Comparison of ENCODE assay signal across 34 cellular contexts in genomic region chr18:7772496-7772861, GRCh38.
"Had no signal": no experiment of that assay in that cellular context is flagged by ENCODE, and none has a peak within 500 bp of the region (broad histone marks: within the 10 kb centered on the region; RNA-seq: fewer than 3 reads in every experiment).

No MANE protein-coding gene starts in this region.

- ATAC-seq: activated CD8-positive, alpha-beta T cell treated with anti-CD3 and anti-CD28 coated beads for 36 hours; activated naive CD8-positive, alpha-beta T cell treated with anti-CD3 and anti-CD28 coated beads, Interleukin-2, amount 50 U/mL, for 24 hours; activated T-cell treated with anti-CD3 and anti-CD28 coated beads, Interleukin-2, amount 50 U/mL, for 4 hours; activated T-helper 17 cell treated with anti-CD3 and anti-CD28 coated beads, Interleukin-2, amount 50 U/mL, for 72 hours; foreskin keratinocyte; natural killer cell; SK-N-SH treated with all-trans-retinoic acid at 6 μM for 48 hours; stimulated activated memory B cell treated with anti-CD40 and anti-IgM and Interleukin-4, amounts not matched to agents 10 μg/mL and 1 μg/mL and 100 μg/mL, for 72 hours; T-helper 17 cell; upper lobe of right lung had no signal

- H3K4me1 Mint-ChIP-seq: activated CD4-positive, alpha-beta T cell treated with anti-CD3 and anti-CD28 coated beads, Interleukin-2, amount 10 ng/mL, durations not matched to agents 7 days and 5 days; activated naive CD4-positive, alpha-beta T cell treated with anti-CD3 and anti-CD28 coated beads, Interleukin-2, amount 50 U/mL, for 24 hours; activated naive CD8-positive, alpha-beta T cell treated with anti-CD3 and anti-CD28 coated beads, Interleukin-2, amount 50 U/mL, for 24 hours; activated T-helper 17 cell treated with anti-CD3 and anti-CD28 coated beads, Interleukin-2, amount 50 U/mL, for 72 hours; central memory CD8-positive, alpha-beta T cell; natural killer cell; stimulated activated memory B cell treated with anti-CD40 and anti-IgM and Interleukin-4, amounts not matched to agents 10 μg/mL and 1 μg/mL and 100 μg/mL, for 72 hours; T-helper 17 cell had no signal

- H3K36me3 ChIP-seq: esophagus squamous epithelium, left lung, sigmoid colon, stomach, tibial artery, upper lobe of right lung had no signal

- H3K9me3 ChIP-seq: esophagus squamous epithelium, heart right ventricle, left lung, sigmoid colon, stomach, tibial artery, upper lobe of right lung had no signal

- H3K4me1 ChIP-seq: esophagus squamous epithelium, foreskin keratinocyte, left lung, upper lobe of right lung had no signal

- H3K27ac Mint-ChIP-seq: activated CD4-positive, alpha-beta T cell treated with anti-CD3 and anti-CD28 coated beads, Interleukin-2, amount 10 ng/mL, durations not matched to agents 7 days and 5 days; activated CD8-positive, alpha-beta T cell treated with anti-CD3 and anti-CD28 coated beads for 36 hours; activated naive CD4-positive, alpha-beta T cell treated with anti-CD3 and anti-CD28 coated beads, Interleukin-2, amount 50 U/mL, for 24 hours; activated naive CD8-positive, alpha-beta T cell treated with anti-CD3 and anti-CD28 coated beads, Interleukin-2, amount 50 U/mL, for 24 hours; activated T-helper 17 cell treated with anti-CD3 and anti-CD28 coated beads, Interleukin-2, amount 50 U/mL, for 72 hours; natural killer cell; progenitor cell of endocrine pancreas; stimulated activated memory B cell treated with anti-CD40 and anti-IgM and Interleukin-4, amounts not matched to agents 10 μg/mL and 1 μg/mL and 100 μg/mL, for 72 hours; T-helper 17 cell had no signal

- H3K4me3 ChIP-seq: esophagus squamous epithelium, heart right ventricle, left lung, lung, sigmoid colon, stomach, tibial artery, upper lobe of right lung had no signal

- H3K9me3 Mint-ChIP-seq: activated CD4-positive, alpha-beta T cell treated with anti-CD3 and anti-CD28 coated beads, Interleukin-2, amount 10 ng/mL, durations not matched to agents 7 days and 5 days; activated CD8-positive, alpha-beta T cell treated with anti-CD3 and anti-CD28 coated beads for 36 hours; activated T-cell treated with anti-CD3 and anti-CD28 coated beads, Interleukin-2, amount 50 U/mL, for 4 hours; activated T-helper 17 cell treated with anti-CD3 and anti-CD28 coated beads, Interleukin-2, amount 50 U/mL, for 72 hours; central memory CD8-positive, alpha-beta T cell; stimulated activated memory B cell treated with anti-CD40 and anti-IgM and Interleukin-4, amounts not matched to agents 10 μg/mL and 1 μg/mL and 100 μg/mL, for 72 hours had no signal

- DNase-seq: activated CD4-positive, alpha-beta T cell treated with anti-CD3 and anti-CD28 coated beads for 1 hour; activated CD4-positive, alpha-beta T cell treated with anti-CD3 and anti-CD28 coated beads, Interleukin-2, amount 10 ng/mL, durations not matched to agents 7 days and 5 days; activated CD8-positive, alpha-beta T cell treated with anti-CD3 and anti-CD28 coated beads for 36 hours; activated gamma-delta T cell treated with Interleukin-2 at 50 U/mL for 16 hours; activated naive CD8-positive, alpha-beta T cell treated with anti-CD3 and anti-CD28 coated beads, Interleukin-2, amount 50 U/mL, for 24 hours; activated T-cell treated with anti-CD3 and anti-CD28 coated beads, Interleukin-2, amount 50 U/mL, for 4 hours; dermis blood vessel endothelial cell; effector CD4-positive, alpha-beta T cell; esophagus squamous epithelium; foreskin keratinocyte; heart right ventricle; kidney glomerular epithelial cell; left lung; mesendoderm; natural killer cell; retina; sigmoid colon; small intestine; stimulated activated CD4-positive, alpha-beta T cell treated with anti-CD3 and anti-CD28 coated beads, Interleukin-1b, Interleukin-23, amount 100 ng/mL, for 48 hours; stimulated activated CD4-positive, alpha-beta T cell treated with anti-CD3 and anti-CD28 coated beads, Interleukin-4, amount 100 ng/mL, for 4 hours; stimulated activated CD8-positive, alpha-beta memory T cell treated with anti-CD3 and anti-CD28 coated beads, Interleukin-4, amount 100 ng/mL, for 48 hours; stomach; T-helper 17 cell; T1000; tibial artery; upper lobe of right lung had no signal

- H3K4me3 Mint-ChIP-seq: activated CD4-positive, alpha-beta T cell treated with anti-CD3 and anti-CD28 coated beads, Interleukin-2, amount 10 ng/mL, durations not matched to agents 7 days and 5 days; activated CD8-positive, alpha-beta T cell treated with anti-CD3 and anti-CD28 coated beads for 36 hours; activated naive CD4-positive, alpha-beta T cell treated with anti-CD3 and anti-CD28 coated beads, Interleukin-2, amount 50 U/mL, for 24 hours; activated naive CD8-positive, alpha-beta T cell treated with anti-CD3 and anti-CD28 coated beads, Interleukin-2, amount 50 U/mL, for 24 hours; activated T-cell treated with anti-CD3 and anti-CD28 coated beads, Interleukin-2, amount 50 U/mL, for 4 hours; activated T-helper 17 cell treated with anti-CD3 and anti-CD28 coated beads, Interleukin-2, amount 50 U/mL, for 72 hours; central memory CD8-positive, alpha-beta T cell; natural killer cell; stimulated activated memory B cell treated with anti-CD40 and anti-IgM and Interleukin-4, amounts not matched to agents 10 μg/mL and 1 μg/mL and 100 μg/mL, for 72 hours; T-helper 17 cell had no signal

- H3K36me3 Mint-ChIP-seq: activated naive CD4-positive, alpha-beta T cell treated with anti-CD3 and anti-CD28 coated beads, Interleukin-2, amount 50 U/mL, for 24 hours; natural killer cell; stimulated activated memory B cell treated with anti-CD40 and anti-IgM and Interleukin-4, amounts not matched to agents 10 μg/mL and 1 μg/mL and 100 μg/mL, for 72 hours had no signal

- H3K27ac ChIP-seq: epithelial cell of prostate, esophagus squamous epithelium, foreskin keratinocyte, left lung, tibial artery, upper lobe of right lung had no signal

- H3K27me3 Mint-ChIP-seq: activated CD4-positive, alpha-beta T cell treated with anti-CD3 and anti-CD28 coated beads, Interleukin-2, amount 10 ng/mL, durations not matched to agents 7 days and 5 days; activated CD8-positive, alpha-beta T cell treated with anti-CD3 and anti-CD28 coated beads for 36 hours; activated naive CD4-positive, alpha-beta T cell treated with anti-CD3 and anti-CD28 coated beads, Interleukin-2, amount 50 U/mL, for 24 hours; activated naive CD8-positive, alpha-beta T cell treated with anti-CD3 and anti-CD28 coated beads, Interleukin-2, amount 50 U/mL, for 24 hours; activated T-helper 17 cell treated with anti-CD3 and anti-CD28 coated beads, Interleukin-2, amount 50 U/mL, for 72 hours; central memory CD8-positive, alpha-beta T cell; progenitor cell of endocrine pancreas; stimulated activated memory B cell treated with anti-CD40 and anti-IgM and Interleukin-4, amounts not matched to agents 10 μg/mL and 1 μg/mL and 100 μg/mL, for 72 hours; T-helper 17 cell had no signal

- H3K27me3 ChIP-seq: esophagus squamous epithelium, foreskin keratinocyte, heart right ventricle, left lung, sigmoid colon, stomach, tibial artery, upper lobe of right lung had no signal
